ENCODE assay signal across 9 cellular contexts in the genomic region with DNA sequence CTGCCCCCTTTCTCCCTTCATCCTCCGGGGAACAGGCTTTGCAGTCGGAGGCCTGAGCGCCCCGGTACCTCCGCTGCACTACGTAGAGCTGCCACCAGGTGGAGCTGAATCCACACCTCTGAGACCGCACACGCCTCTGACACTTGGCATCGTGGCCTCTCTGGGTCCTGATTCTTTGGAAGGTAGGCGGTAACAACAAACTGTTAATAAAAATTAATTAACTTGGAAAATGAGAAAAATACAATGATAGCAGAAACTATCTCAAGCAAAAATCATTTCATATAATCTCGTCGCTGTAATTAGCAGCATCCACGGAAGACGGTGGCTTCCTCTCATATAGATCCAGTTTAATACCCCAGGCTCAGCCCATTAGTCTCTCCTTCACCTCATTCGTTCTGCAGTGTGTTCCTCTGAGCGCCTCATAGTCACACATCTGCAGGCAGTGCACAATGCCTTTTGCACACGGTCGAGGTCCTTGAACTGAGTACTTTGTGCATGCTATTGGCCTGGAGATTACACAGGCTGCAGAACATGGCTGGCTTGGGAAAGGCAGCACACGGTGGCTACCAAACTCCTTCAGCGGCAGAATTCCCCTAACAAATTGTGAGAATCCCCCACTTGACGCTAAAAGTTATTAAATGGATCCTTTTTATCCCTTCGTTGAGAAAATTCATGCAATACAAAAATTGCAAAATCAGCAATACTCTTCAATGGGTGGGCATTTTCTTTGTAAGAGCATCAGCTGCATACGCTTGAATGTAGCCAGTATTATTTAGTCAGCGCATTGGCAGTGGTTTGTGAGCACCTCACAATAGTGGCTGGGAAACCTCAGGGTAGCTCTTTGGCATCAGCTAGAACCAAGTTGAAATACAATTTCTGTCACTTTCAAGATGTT. TPM values are rescaled to one million over a fixed set of nuclear protein-coding genes. Genes with fewer than 3 reads are reported as not detected.
DNase-seq lines count a peak whose midpoint lies in the region; ATAC-seq and TF ChIP-seq lines count a peak whose summit lies in the region.
"Had no signal": no experiment of that assay in that cellular context is flagged by ENCODE, and none has a peak within 500 bp of the region (broad histone marks: within the 10 kb centered on the region; RNA-seq: fewer than 3 reads in every experiment).

No MANE protein-coding gene starts in this region.

- no peaks in the 10 kb centered on the region for H3K36me3 ChIP-seq in fibroblast of lung (ENCODE audit: control insufficient read depth, insufficient read depth, low read length)
- no peaks in the 10 kb centered on the region for H3K36me3 ChIP-seq in neural cell (ENCODE audit: insufficient read depth, low read length)

- no peak overlapping the region for H3K4me3 ChIP-seq in fibroblast of lung (replicated peaks in 1 of 4; ENCODE audit: control extremely low read depth in 1 of 4, insufficient read depth in 1 of 4, low read depth in 3 of 4, low read length in 4 of 4)
- no peak overlapping the region for H3K4me3 ChIP-seq in neural cell (ENCODE audit: low read length)

- H3K36me3 Mint-ChIP-seq in activated T-cell treated with anti-CD3 and anti-CD28 coated beads, Interleukin-2, amount 50 U/mL, for 4 hours (ENCODE audit: insufficient read depth) = no peaks in the 10 kb centered on the region

- H3K27me3 Mint-ChIP-seq in activated T-cell treated with anti-CD3 and anti-CD28 coated beads, Interleukin-2, amount 50 U/mL, for 4 hours (ENCODE audit: low read depth) = peaks cover 7% of the 10 kb centered on the region

- H2AFZ ChIP-seq in fibroblast of lung (ENCODE audit: low read length) (no peak overlapping the region), neural cell (ENCODE audit: low read depth, low read length) (no peak overlapping the region)

- no peaks in the 10 kb centered on the region for H3K4me1 ChIP-seq in fibroblast of lung (ENCODE audit: control insufficient read depth, extremely low read depth, insufficient read depth, low read length)

- no peaks in the 10 kb centered on the region for H4K20me1 ChIP-seq in fibroblast of lung (ENCODE audit: control insufficient read depth, extremely low read depth, insufficient read depth, low read length)
- H4K20me1 ChIP-seq in neural cell (ENCODE audit: insufficient read depth) = no peaks in the 10 kb centered on the region

- H3K9me3 ChIP-seq in fibroblast of lung (ENCODE audit: control insufficient read depth, insufficient read depth, low read depth, low read length) = no peaks in the 10 kb centered on the region
- no peaks in the 10 kb centered on the region for H3K9me3 ChIP-seq in neural cell (ENCODE audit: low read length)

- no peaks in the 10 kb centered on the region for H3K9me3 Mint-ChIP-seq in activated T-cell treated with anti-CD3 and anti-CD28 coated beads, Interleukin-2, amount 50 U/mL, for 4 hours

- TF ChIP-seq EP300 in neural cell (conservative IDR thresholded peaks at IDR 0.05; ENCODE audit: poor library complexity, severe bottlenecking) = no peak

- H3K9me2 ChIP-seq in neural cell (ENCODE audit: insufficient read depth, low read length) = no peaks in the 10 kb centered on the region

- no peaks in the 10 kb centered on the region for H3F3A ChIP-seq in neural cell (ENCODE audit: insufficient read depth, low read length, poor library complexity, severe bottlenecking)

- H3K4me2 ChIP-seq in fibroblast of lung (ENCODE audit: extremely low read depth, insufficient read depth, low read length) (no peak overlapping the region), neural cell (ENCODE audit: low read length) (no peak overlapping the region)

- peak; percentile 73 for ATAC-seq in HG03565 (IDR thresholded peaks at IDR 0.05; ENCODE audit: unreplicated experiment)
- ATAC-seq in activated T-cell treated with anti-CD3 and anti-CD28 coated beads, Interleukin-2, amount 50 U/mL, for 4 hours = peak; percentile 93

- peak; percentile 94 for TF ChIP-seq RAD21 in neural cell (conservative IDR thresholded peaks at IDR 0.05)

- H3K79me2 ChIP-seq in fibroblast of lung (ENCODE audit: control insufficient read depth, insufficient read depth, low read length) (no peaks in the 10 kb centered on the region), neural cell (replicated peaks; ENCODE audit: insufficient read depth, low read length) (no peaks in the 10 kb centered on the region)

- DNase-seq in DMS153 (lab: John Stamatoyannopoulos, UW) (peak; percentile 2), GM20000 (ENCODE audit: low spot score) (peak; percentile 69), OCI-M1 (lab: John Stamatoyannopoulos, UW) (peak; percentile 71), fibroblast of lung (ENCODE audit: low read depth in 2 of 2) (peak; percentile 9 to 65), stromal cell of bone marrow (ENCODE audit: low read depth) (peak; percentile 37)
- DNase-seq in activated T-cell treated with anti-CD3 and anti-CD28 coated beads, Interleukin-2, amount 50 U/mL, for 4 hours = peak; percentile 82

- H3K9ac ChIP-seq in fibroblast of lung (ENCODE audit: insufficient read depth, low read length) (no peak overlapping the region), neural cell (ENCODE audit: low read length) (no peak overlapping the region)

- no peak overlapping the region for H3K4me3 Mint-ChIP-seq in activated T-cell treated with anti-CD3 and anti-CD28 coated beads, Interleukin-2, amount 50 U/mL, for 4 hours

- TF ChIP-seq CTCF in GM20000 (IDR thresholded peaks at IDR 0.05; ENCODE audit: extremely low read depth, missing control alignments) (peak; percentile 93), fibroblast of lung (conservative IDR thresholded peaks at IDR 0.05 in 1 of 2, IDR thresholded peaks at IDR 0.05 in 1 of 2; ENCODE audit: low read depth in 1 of 2, low read length in 2 of 2) (peak; percentile 90 to 99), neural cell (IDR thresholded peaks at IDR 0.05; ENCODE audit: poor library complexity, severe bottlenecking) (peak; percentile 95)

- H3K27ac ChIP-seq in fibroblast of lung (ENCODE audit: insufficient read depth, low read length) (no peak overlapping the region), neural cell (ENCODE audit: low read length) (no peak overlapping the region)
- H3K27ac ChIP-seq: epithelial cell of prostate had no signal

- no peaks in the 10 kb centered on the region for H3K27me3 ChIP-seq in fibroblast of lung (ENCODE audit: control insufficient read depth, insufficient read depth, low read length)
- no peaks in the 10 kb centered on the region for H3K27me3 ChIP-seq in neural cell (ENCODE audit: insufficient read depth, low read depth, low read length)

- H3K4me1 Mint-ChIP-seq in activated T-cell treated with anti-CD3 and anti-CD28 coated beads, Interleukin-2, amount 50 U/mL, for 4 hours (ENCODE audit: low read depth) = peaks cover 7% of the 10 kb centered on the region

TF ChIP-seq in neural cell, 6 proteins besides CTCF, POLR2A, EP300 and RAD21:
- peak; percentile 98 for TF ChIP-seq SMC3 (conservative IDR thresholded peaks at IDR 0.05; ENCODE audit: poor library complexity)
- no peak for TF ChIP-seq EZH2 (IDR thresholded peaks at IDR 0.05; ENCODE audit: borderline replicate concordance, insufficient read depth, low read length, poor library complexity, severe bottlenecking)

RNA-seq across cellular contexts. Expression of a gene that starts 18.7 kb away (rescaled TPM):
- total RNA-seq in activated T-cell treated with anti-CD3 and anti-CD28 coated beads, Interleukin-2, amount 50 U/mL, for 4 hours = not detected
- not detected in 2 replicates for total RNA-seq in fibroblast of lung
- polyA plus RNA-seq in fibroblast of lung (not detected in 2 replicates), neural cell (not detected in 2 replicates)
- not detected in 2 replicates for polyA plus RNA-seq in fibroblast of lung (2012)
- polyA minus RNA-seq in fibroblast of lung (ENCODE audit: low replicate concordance) (not detected in 2 replicates), neural cell (1.7 and 2.8 TPM in 2 replicates)

RNA-seq across cellular contexts. Expression of a gene that starts 43.9 kb away (rescaled TPM):
- not detected for total RNA-seq in activated T-cell treated with anti-CD3 and anti-CD28 coated beads, Interleukin-2, amount 50 U/mL, for 4 hours
- not detected in 2 replicates for total RNA-seq in fibroblast of lung
- polyA plus RNA-seq in fibroblast of lung (not detected in 2 replicates), neural cell (not detected in 2 replicates)
- not detected in 2 replicates for polyA plus RNA-seq in fibroblast of lung (2012)
- polyA minus RNA-seq in fibroblast of lung (ENCODE audit: low replicate concordance) (not detected in 2 replicates), neural cell (not detected in 2 replicates)

RNA-seq across cellular contexts. Expression of a gene that starts 46.1 kb away (rescaled TPM):
- total RNA-seq in activated T-cell treated with anti-CD3 and anti-CD28 coated beads, Interleukin-2, amount 50 U/mL, for 4 hours = under 1 TPM in 1 of 3 donors, not detected in 2; 0.33 TPM
- total RNA-seq in fibroblast of lung = under 0.01 TPM in 1 of 2 replicates, not detected in the other
- 0.05 TPM in 1 of 2 replicates, not detected in the other for polyA plus RNA-seq in fibroblast of lung
- not detected in 2 replicates for polyA plus RNA-seq in fibroblast of lung (2012)
- not detected in 2 replicates for polyA minus RNA-seq in fibroblast of lung (ENCODE audit: low replicate concordance)
- polyA plus RNA-seq in neural cell = 0.96 and 2.2 TPM in 2 replicates
- polyA minus RNA-seq in neural cell = 0.97 and 1.7 TPM in 2 replicates

Comparison
In these comparisons a context has a peak if more than half of its experiments do, and no peak if none do; other contexts are left out.
1. DNase-seq: peak in every context shown above with its lines; median percentile 82 in activated T-cell treated with anti-CD3 and anti-CD28 coated beads, Interleukin-2, amount 50 U/mL, for 4 hours; 71 in OCI-M1; 69 in GM20000; 37 in fibroblast of lung; 37 in stromal cell of bone marrow; 2 in DMS153.